ENCODE assay signal across 11 cellular contexts in the genomic region with DNA sequence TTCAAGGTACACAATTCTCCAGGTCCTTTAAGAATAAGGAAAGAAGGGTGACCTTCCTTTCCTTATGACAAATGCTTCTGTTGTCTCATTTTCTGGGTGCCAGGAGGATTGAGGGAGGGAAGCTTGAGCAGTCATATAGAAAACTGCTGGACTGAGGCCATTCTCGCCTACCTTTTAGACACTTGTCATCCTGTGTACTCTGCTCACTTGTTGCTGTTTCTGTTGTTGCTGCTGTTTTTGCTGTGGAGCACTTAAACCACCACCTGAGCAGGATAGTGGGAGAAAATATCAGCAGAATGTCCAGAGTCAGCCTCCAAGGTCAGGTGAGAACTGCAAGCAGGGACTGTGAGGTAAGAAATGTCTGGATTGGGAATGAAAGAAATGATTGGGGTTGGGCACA. TPM values are rescaled to one million over a fixed set of nuclear protein-coding genes. Genes with fewer than 3 reads are reported as not detected.
"Had no signal": no experiment of that assay in that cellular context is flagged by ENCODE, and none has a peak within 500 bp of the region (broad histone marks: within the 10 kb centered on the region; RNA-seq: fewer than 3 reads in every experiment).

No MANE protein-coding gene starts in this region.

- DNase-seq: GM23248, GOT3, H9, HCEC 1CT, HFFc6, KG1 had no signal

- H3K4me3 ChIP-seq: GM23248, K562 had no signal

- H2AFZ ChIP-seq: GM23248 had no signal

- H3K9ac ChIP-seq: GM23248 had no signal

- H3K4me3 Mint-ChIP-seq: H9, HFFc6 had no signal

- ATAC-seq: HepG2, K562 had no signal

- FAIRE-seq: H54, HepG2, K562 had no signal

- H3K27ac ChIP-seq: GM23248, HL-60 had no signal

- H3K9me3 Mint-ChIP-seq: H9, HFFc6 had no signal

- H3K27ac Mint-ChIP-seq: H9, HFFc6 had no signal

RNA-seq across cellular contexts. Expression of gene DNAJC5G, which starts 2.8 kb away (rescaled TPM):
- total RNA-seq: GM23248, HepG2, HFFc6, HT1080, K562 had no signal
- polyA plus RNA-seq: GM23248, K562 had no signal

RNA-seq across cellular contexts. Expression of gene TRIM54, which starts 4.2 kb away (rescaled TPM):
- total RNA-seq: GM23248, HFFc6, K562 had no signal
- polyA plus RNA-seq: GM23248, K562 had no signal

RNA-seq across cellular contexts. Expression of gene SLC30A3, which starts 15.2 kb away (rescaled TPM):
- total RNA-seq: GM23248, HFFc6 had no signal
- polyA plus RNA-seq: GM23248 had no signal

RNA-seq across cellular contexts. Expression of gene UCN, which starts 30.2 kb away (rescaled TPM):
- total RNA-seq: GM23248 had no signal
